ENCODE assay signal across 8 cellular contexts in the genomic region with DNA sequence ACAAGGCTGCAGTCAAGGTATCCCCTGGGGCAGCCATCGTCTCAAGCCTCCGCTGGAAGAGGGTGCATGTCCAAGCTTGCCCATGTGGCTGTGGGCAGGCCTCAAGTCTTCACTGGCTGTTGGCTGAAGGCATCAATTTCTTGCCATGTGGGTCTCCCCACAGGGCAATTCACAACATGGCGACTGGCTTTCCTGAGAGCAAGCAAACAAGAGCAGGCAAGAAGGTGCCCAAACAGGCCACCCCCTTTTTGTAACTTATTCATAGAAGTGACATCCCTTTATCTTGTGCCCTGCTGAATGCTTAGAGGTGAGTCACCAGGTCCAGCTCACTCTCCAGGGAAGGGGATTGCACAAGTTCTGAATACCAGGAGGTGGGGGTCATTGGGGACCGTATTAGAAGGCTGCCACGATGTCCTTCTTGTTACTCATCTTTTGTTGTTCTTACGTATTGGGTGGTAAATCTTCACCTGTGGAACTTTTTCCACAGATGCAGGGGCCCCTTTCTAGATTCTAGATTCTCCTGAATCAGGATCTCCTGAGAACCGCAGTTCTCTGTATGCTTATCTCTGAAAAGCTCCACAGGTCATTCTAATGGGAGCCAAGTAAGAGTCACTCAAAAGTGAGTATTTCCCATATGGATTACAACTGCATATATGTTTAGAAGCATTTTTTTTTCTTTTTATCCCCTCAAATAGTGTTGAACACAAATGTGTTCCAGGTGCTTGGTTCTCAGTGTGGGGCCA. TPM values are rescaled to one million over a fixed set of nuclear protein-coding genes. Genes with fewer than 3 reads are reported as not detected.
DNase-seq lines count a peak whose midpoint lies in the region; ATAC-seq and TF ChIP-seq lines count a peak whose summit lies in the region.

No MANE protein-coding gene starts in this region.

- H3K4me3 Mint-ChIP-seq in progenitor cell of endocrine pancreas (ENCODE audit: low read depth): no peak overlapping the region

- ATAC-seq in HG03108 (IDR thresholded peaks at IDR 0.05; ENCODE audit: unreplicated experiment): no peak

- no peak overlapping the region for H3K4me3 ChIP-seq in AG10803 (ENCODE audit: low read length)
- no peak overlapping the region for H3K4me3 ChIP-seq in MG63
- H3K4me3 ChIP-seq in ectodermal cell (ENCODE audit: insufficient read depth, low read depth, low read length): no peak overlapping the region
- no peak overlapping the region for H3K4me3 ChIP-seq in muscle layer of colon (ENCODE audit: low read depth in 1 of 2, low read length in 2 of 2)

- peak overlapping the region; percentile 2 for H3K9ac ChIP-seq in muscle layer of colon (ENCODE audit: low read length)

- H3K9me3 Mint-ChIP-seq in progenitor cell of endocrine pancreas (ENCODE audit: low read depth): peaks cover 8% of the 10 kb centered on the region

- DNase-seq in AG10803 (ENCODE audit: low read depth): peak; percentile 96
- peak; percentile 71 for DNase-seq in MG63
- no peak for DNase-seq in stimulated activated CD4-positive, alpha-beta T cell treated with anti-CD3 and anti-CD28 coated beads, Interleukin-2, amount 100 ng/mL, for 24 hours
- no peak for DNase-seq in GM19238 (ENCODE audit: insufficient read length, low spot score)
- DNase-seq in progenitor cell of endocrine pancreas (ENCODE audit: low spot score, unreplicated experiment): no peak

- H3K4me1 Mint-ChIP-seq in progenitor cell of endocrine pancreas (ENCODE audit: low read depth): peaks cover 16% of the 10 kb centered on the region

- no peaks in the 10 kb centered on the region for H3K27me3 ChIP-seq in MG63
- H3K27me3 ChIP-seq in ectodermal cell (ENCODE audit: control insufficient read depth, insufficient read depth, low read length, poor library complexity, severe bottlenecking): no peaks in the 10 kb centered on the region
- H3K27me3 ChIP-seq in muscle layer of colon (ENCODE audit: control insufficient read depth in 1 of 2, insufficient read depth in 2 of 2, low read length in 2 of 2): no peaks in the 10 kb centered on the region

- H3K36me3 ChIP-seq in MG63 (no peaks in the 10 kb centered on the region), ectodermal cell (ENCODE audit: control insufficient read depth, insufficient read depth, low read length) (no peaks in the 10 kb centered on the region), muscle layer of colon (ENCODE audit: insufficient read depth, low read length) (no peaks in the 10 kb centered on the region)

- WGBS in ectodermal cell, 2 experiments: 75 to 79% methylated on average over 7 of the region's 7 CpGs

- TF ChIP-seq CTCF in AG10803 (conservative IDR thresholded peaks at IDR 0.05; ENCODE audit: low read length) (no peak), progenitor cell of endocrine pancreas (IDR thresholded peaks at IDR 0.05; ENCODE audit: unreplicated experiment) (no peak)

- no peak overlapping the region for H3K27ac Mint-ChIP-seq in progenitor cell of endocrine pancreas

- H3K36me3 Mint-ChIP-seq in progenitor cell of endocrine pancreas (ENCODE audit: insufficient read depth): no peaks in the 10 kb centered on the region

- peaks cover 25% of the 10 kb centered on the region for H3K4me1 ChIP-seq in ectodermal cell (ENCODE audit: control insufficient read depth, insufficient read depth, low read length)
- peaks cover 21% of the 10 kb centered on the region for H3K4me1 ChIP-seq in muscle layer of colon (ENCODE audit: insufficient read depth, low read length)

- H3K27ac ChIP-seq in ectodermal cell (ENCODE audit: insufficient read depth, low read depth, low read length, poor library complexity, severe bottlenecking): peak overlapping the region; percentile 78
- H3K27ac ChIP-seq in muscle layer of colon (ENCODE audit: low read depth, low read length): peak overlapping the region; percentile 65

- peaks cover 4% of the 10 kb centered on the region; the same call in 1 of the 2 replicates for H3K9me3 ChIP-seq in MG63
- H3K9me3 ChIP-seq in ectodermal cell (ENCODE audit: control insufficient read depth, low read length): no peaks in the 10 kb centered on the region
- H3K9me3 ChIP-seq in muscle layer of colon (ENCODE audit: low read length): no peaks in the 10 kb centered on the region

- H3K27me3 Mint-ChIP-seq in progenitor cell of endocrine pancreas: no peaks in the 10 kb centered on the region

RNA-seq across cellular contexts. Expression of a gene that starts 44.2 kb away (rescaled TPM):
- total RNA-seq in MG63 (2014; rRNA removed; shearing (Covaris generic); ENCODE audit: low replicate concordance): 37.9 and 42.4 TPM in 2 replicates
- 2.8 TPM for polyA plus RNA-seq in ectodermal cell (2013, experiment 1 of 4)
- 2.7 TPM for polyA plus RNA-seq in ectodermal cell (2013, experiment 2 of 4)
- 1.7 TPM for polyA plus RNA-seq in ectodermal cell (2013, experiment 3 of 4)
- polyA plus RNA-seq in ectodermal cell (2013, experiment 4 of 4): 2.1 TPM
- total RNA-seq in progenitor cell of endocrine pancreas: 8.3 and 10.0 TPM in 2 replicates

RNA-seq across cellular contexts. Expression of a gene that starts 57.8 kb away (rescaled TPM):
- total RNA-seq in MG63 (2014; rRNA removed; shearing (Covaris generic); ENCODE audit: low replicate concordance): 228 and 269 TPM in 2 replicates
- polyA plus RNA-seq in ectodermal cell (2013, experiment 1 of 4): 16.7 TPM
- 14.9 TPM for polyA plus RNA-seq in ectodermal cell (2013, experiment 2 of 4)
- polyA plus RNA-seq in ectodermal cell (2013, experiment 3 of 4): 16.7 TPM
- polyA plus RNA-seq in ectodermal cell (2013, experiment 4 of 4): 19.0 TPM
- total RNA-seq in progenitor cell of endocrine pancreas: 66.3 and 75.2 TPM in 2 replicates

Comparison
In these comparisons a context has a peak if more than half of its experiments do, and no peak if none do; other contexts are left out.
1. DNase-seq: peak in AG10803 (single experiment) and MG63 (single experiment); none in stimulated activated CD4-positive, alpha-beta T cell treated with anti-CD3 and anti-CD28 coated beads, Interleukin-2, amount 100 ng/mL, for 24 hours (0 of 2), GM19238 (single experiment) and progenitor cell of endocrine pancreas (single experiment).